Comparison of ENCODE assay signal across 22 cellular contexts in the genomic region with DNA sequence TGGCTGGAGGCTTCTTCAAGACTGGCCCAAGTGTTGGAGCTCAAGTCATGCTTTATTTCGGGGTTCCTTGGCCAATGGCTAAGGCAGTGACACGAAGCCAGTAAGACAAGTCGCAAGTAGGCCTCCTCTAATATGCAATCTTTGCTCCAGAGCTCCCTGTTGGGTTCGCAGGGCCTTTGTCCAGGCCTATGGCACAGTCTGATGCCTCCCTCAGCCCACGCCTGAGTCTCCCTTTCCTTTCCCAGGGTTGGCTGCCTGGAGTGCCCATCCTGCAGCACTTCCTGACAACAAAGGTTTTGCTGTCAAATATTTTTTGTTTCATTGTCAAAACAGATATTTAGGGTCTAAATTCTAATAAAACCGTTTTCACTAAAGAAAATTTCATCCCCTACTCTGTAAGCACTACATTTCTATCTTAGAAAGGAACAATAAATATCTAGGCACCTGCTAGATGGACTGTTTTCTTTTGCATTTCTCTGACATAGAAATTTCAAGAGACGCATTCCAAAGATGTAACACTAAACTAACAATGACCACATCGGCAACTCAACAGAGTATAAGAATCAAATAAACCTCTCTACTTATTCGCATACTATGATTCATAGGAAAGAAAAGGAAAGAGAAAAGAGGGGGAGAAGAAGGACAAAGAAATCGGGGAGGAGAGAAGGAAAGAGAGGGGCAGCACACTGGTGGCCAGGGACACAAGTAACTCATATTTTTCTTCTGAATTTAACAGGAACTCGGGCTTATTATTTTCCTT.
"Had no signal": no experiment of that assay in that cellular context is flagged by ENCODE, and none has a peak within 500 bp of the region (broad histone marks: within the 10 kb centered on the region; RNA-seq: fewer than 3 reads in every experiment).

No MANE protein-coding gene starts in this region.

- H3K9me3 Mint-ChIP-seq: nephron had no signal

- H3K4me3 ChIP-seq: breast epithelium, coronary artery, esophagus muscularis mucosa, sigmoid colon, smooth muscle cell had no signal

- H3K27ac Mint-ChIP-seq: activated naive CD4-positive, alpha-beta T cell treated with anti-CD3 and anti-CD28 coated beads, Interleukin-2, amount 50 U/mL, for 24 hours; memory B cell; nephron; stimulated activated naive B cell treated with anti-CD40 and anti-IgM and Interleukin-4, amounts not matched to agents 10 μg/mL and 1 μg/mL and 100 μg/mL, for 72 hours had no signal

- H3K4me1 Mint-ChIP-seq: activated naive CD4-positive, alpha-beta T cell treated with anti-CD3 and anti-CD28 coated beads, Interleukin-2, amount 50 U/mL, for 24 hours; memory B cell; nephron; stimulated activated naive B cell treated with anti-CD40 and anti-IgM and Interleukin-4, amounts not matched to agents 10 μg/mL and 1 μg/mL and 100 μg/mL, for 72 hours had no signal

- DNase-seq: activated gamma-delta T cell treated with Interleukin-2 at 50 U/mL for 16 hours; activated T-cell treated with anti-CD3 and anti-CD28 coated beads, Interleukin-2, amount 50 U/mL, for 1 hour; aorta; glutamatergic neuron; hippocampal formation; left cardiac atrium; occipital lobe; retina; sigmoid colon; stimulated activated CD4-positive, alpha-beta T cell treated with anti-CD3 and anti-CD28 coated beads, Interleukin-15, amount 100 ng/mL, for 24 hours; stimulated activated CD8-positive, alpha-beta memory T cell treated with anti-CD3 and anti-CD28 coated beads, Interleukin-4, amount 100 ng/mL, for 48 hours; stimulated activated naive B cell treated with anti-CD40 and anti-IgM and Interleukin-4, amounts not matched to agents 10 μg/mL and 1 μg/mL and 100 μg/mL, for 72 hours; T-helper 1 cell; trophoblast cell; WERI-Rb-1 had no signal

- H3K27me3 Mint-ChIP-seq: activated naive CD4-positive, alpha-beta T cell treated with anti-CD3 and anti-CD28 coated beads, Interleukin-2, amount 50 U/mL, for 24 hours; stimulated activated naive B cell treated with anti-CD40 and anti-IgM and Interleukin-4, amounts not matched to agents 10 μg/mL and 1 μg/mL and 100 μg/mL, for 72 hours had no signal

- H3K36me3 Mint-ChIP-seq: activated naive CD4-positive, alpha-beta T cell treated with anti-CD3 and anti-CD28 coated beads, Interleukin-2, amount 50 U/mL, for 24 hours; memory B cell; stimulated activated naive B cell treated with anti-CD40 and anti-IgM and Interleukin-4, amounts not matched to agents 10 μg/mL and 1 μg/mL and 100 μg/mL, for 72 hours had no signal

- H3K4me3 Mint-ChIP-seq: activated naive CD4-positive, alpha-beta T cell treated with anti-CD3 and anti-CD28 coated beads, Interleukin-2, amount 50 U/mL, for 24 hours; memory B cell; nephron; stimulated activated naive B cell treated with anti-CD40 and anti-IgM and Interleukin-4, amounts not matched to agents 10 μg/mL and 1 μg/mL and 100 μg/mL, for 72 hours had no signal

- H3K36me3 ChIP-seq: breast epithelium, esophagus muscularis mucosa, sigmoid colon, WERI-Rb-1 had no signal

- ATAC-seq: left cardiac atrium; stimulated activated naive B cell treated with anti-CD40 and anti-IgM and Interleukin-4, amounts not matched to agents 10 μg/mL and 1 μg/mL and 100 μg/mL, for 72 hours had no signal

- H3K4me1 ChIP-seq: breast epithelium, esophagus muscularis mucosa, sigmoid colon had no signal

- H3K27ac ChIP-seq: breast epithelium, coronary artery, esophagus muscularis mucosa, sigmoid colon, WERI-Rb-1 had no signal

- H3K27me3 ChIP-seq: breast epithelium, esophagus muscularis mucosa, sigmoid colon had no signal

- H3K9me3 ChIP-seq: breast epithelium, esophagus muscularis mucosa, sigmoid colon had no signal
